In genomic region chr9:35729101-35729500, GRCh38 we compare ENCODE assay signal across 9 cellular contexts. TPM values are rescaled to one million over a fixed set of nuclear protein-coding genes. Genes with fewer than 3 reads are reported as not detected.
A peak's percentile ranks its signal among the peaks of the same experiment; 100 is the strongest.
DNase-seq lines count a peak whose midpoint lies in the region; ATAC-seq and TF ChIP-seq lines count a peak whose summit lies in the region.
"Had no signal": no experiment of that assay in that cellular context is flagged by ENCODE, and none has a peak within 500 bp of the region (broad histone marks: within the 10 kb centered on the region; RNA-seq: fewer than 3 reads in every experiment).

No MANE protein-coding gene starts in this region.

- ATAC-seq in heart right ventricle, result no peak
- ATAC-seq in left cardiac atrium, result no peak

- H3K36me3 ChIP-seq in heart right ventricle, result peaks cover 0 to 41% (median 11%) of the 10 kb centered on the region in 9 donors
- H3K36me3 ChIP-seq in colonic mucosa, result peaks cover 9% of the 10 kb centered on the region
- H3K36me3 ChIP-seq in mesodermal cell (ENCODE audit: control insufficient read depth, insufficient read depth, low read length), result peaks cover 34% of the 10 kb centered on the region
- H3K36me3 ChIP-seq in urinary bladder (ENCODE audit: insufficient read depth), result no peaks in the 10 kb centered on the region

- peak overlapping the region in 9 of 10 donors; percentile 60 to 99 (median 99) for H3K27ac ChIP-seq in heart right ventricle
- peak overlapping the region; percentile 97 for H3K27ac ChIP-seq in colonic mucosa
- H3K27ac ChIP-seq in mesodermal cell (ENCODE audit: low read depth, low read length, severe bottlenecking), result peak overlapping the region; percentile 91
- H3K27ac ChIP-seq in urinary bladder (ENCODE audit: low read depth), result no peak overlapping the region

- WGBS in heart right ventricle, 2 donors, result 42 to 54% methylated on average over 3 of the region's 3 CpGs
- 79 to 84% methylated on average over 2 to 3 of the region's 3 CpGs for WGBS in mesodermal cell (ENCODE audit: insufficient coverage in 2 of 2), 2 experiments
- WGBS in urinary bladder, result 33% methylated on average over 3 of the region's 3 CpGs

- intact Hi-C loops in heart right ventricle (cut with DNase I) (loop anchor here in 8 of 10 donors (2.0 to 10.0 kb wide), 7 partner anchors 37 to 127 kb away; partner anchors contain the start of genes ARHGEF39 (in 2 of the 8), CCDC107 (in 2 of the 8) and RMRP (in 2 of the 8)), left cardiac atrium (cut with DNase I) (loop anchor here in 1 of 2 donors (2.0 to 5.0 kb wide), 2 partner anchors 37 to 68 kb away; no protein-coding TSS in a partner anchor), colonic mucosa (cut with DNase I) (no loop called here)

- H3K4me3 ChIP-seq in heart right ventricle, result peak overlapping the region in 9 of 10 donors; percentile 23 to 98 (median 88)
- peak overlapping the region; percentile 9 for H3K4me3 ChIP-seq in colonic mucosa
- peak overlapping the region; percentile 94 for H3K4me3 ChIP-seq in mesodermal cell (ENCODE audit: extremely low read depth, insufficient read depth, low read length, poor library complexity, severe bottlenecking)
- peak overlapping the region; percentile 16 for H3K4me3 ChIP-seq in urinary bladder (ENCODE audit: low read depth, low read length)

- TF ChIP-seq CTCF in heart right ventricle (IDR thresholded peaks at IDR 0.05) (no peak), colonic mucosa (IDR thresholded peaks at IDR 0.05) (no peak)

- peak overlapping the region; percentile 27 to 95 for H3K9ac ChIP-seq in colonic mucosa (ENCODE audit: low read depth in 2 of 2, low read length in 2 of 2)

- peaks cover 54 to 76% (median 69%) of the 10 kb centered on the region in 9 donors for H3K4me1 ChIP-seq in heart right ventricle
- peaks cover 14% of the 10 kb centered on the region for H3K4me1 ChIP-seq in colonic mucosa
- peaks cover 46% of the 10 kb centered on the region for H3K4me1 ChIP-seq in mesodermal cell (ENCODE audit: control insufficient read depth, insufficient read depth, low read length, poor library complexity, severe bottlenecking)
- H3K4me1 ChIP-seq in urinary bladder (ENCODE audit: insufficient read depth), result peaks cover 4% of the 10 kb centered on the region

- no peak for DNase-seq in heart right ventricle
- no peak for DNase-seq in left cardiac atrium
- DNase-seq in colonic mucosa, result no peak
- DNase-seq in NCI-H748 treated with DMSO at 0.1 percent for 48 hours (lab: John Stamatoyannopoulos, UW), result no peak
- DNase-seq in cerebellar nuclear complex (lab: John Stamatoyannopoulos, UW), result no peak
- no peak for DNase-seq in retina

- H3K27me3 ChIP-seq in heart right ventricle (no peaks in the 10 kb centered on the region), colonic mucosa (no peaks in the 10 kb centered on the region)

- H3K9me3 ChIP-seq in heart right ventricle (no peaks in the 10 kb centered on the region), colonic mucosa (no peaks in the 10 kb centered on the region), mesodermal cell (ENCODE audit: control insufficient read depth, low read length) (no peaks in the 10 kb centered on the region)

RNA-seq across cellular contexts. Expression of gene TLN1, which starts 2.9 kb away (rescaled TPM):
- total RNA-seq in heart right ventricle, result 100 to 1,000 TPM; 206 to 323 (median 238) TPM
- 100 to 1,000 TPM in 1 of 2 donors, 10 to 100 TPM in 1; 99.6 to 247 TPM for polyA plus RNA-seq in heart right ventricle
- total RNA-seq in left cardiac atrium, result 100 to 1,000 TPM; 301 to 324 TPM
- 100 to 1,000 TPM; 177 to 196 TPM for total RNA-seq in colonic mucosa
- 146 TPM for polyA plus RNA-seq in mesodermal cell (2013, experiment 1 of 2)
- polyA plus RNA-seq in mesodermal cell (2013, experiment 2 of 2), result 113 TPM
- total RNA-seq in urinary bladder, result 154 TPM
- polyA plus RNA-seq in urinary bladder, result 533 TPM

RNA-seq across cellular contexts. Expression of gene CREB3, which starts 3.4 kb away (rescaled TPM):
- total RNA-seq in heart right ventricle (10 to 100 TPM; 16.2 to 29.5 (median 20.2) TPM), left cardiac atrium (10 to 100 TPM; 24.6 to 36.2 TPM), colonic mucosa (10 to 100 TPM; 47.9 to 50.8 TPM), urinary bladder (28.2 TPM)
- polyA plus RNA-seq in heart right ventricle (10 to 100 TPM; 24.4 to 39.1 TPM), urinary bladder (50.0 TPM)
- polyA plus RNA-seq in mesodermal cell (2013, experiment 1 of 2), result 34.7 TPM
- polyA plus RNA-seq in mesodermal cell (2013, experiment 2 of 2), result 31.3 TPM

RNA-seq across cellular contexts. Expression of gene GBA2, which starts 19.9 kb away (rescaled TPM):
- total RNA-seq in heart right ventricle (100 to 1,000 TPM in 1 of 10 donors, 10 to 100 TPM in 9; 47.4 to 101 (median 74.7) TPM), left cardiac atrium (10 to 100 TPM; 92.5 to 97.7 TPM), colonic mucosa (100 to 1,000 TPM; 127 to 157 TPM), urinary bladder (36.0 TPM)
- polyA plus RNA-seq in heart right ventricle (100 to 1,000 TPM in 1 of 2 donors, 10 to 100 TPM in 1; 81.9 to 102 TPM), urinary bladder (51.4 TPM)
- polyA plus RNA-seq in mesodermal cell (2013, experiment 1 of 2), result 78.5 TPM
- 58.0 TPM for polyA plus RNA-seq in mesodermal cell (2013, experiment 2 of 2)

RNA-seq across cellular contexts. Expression of gene RGP1, which starts 20.0 kb away (rescaled TPM):
- total RNA-seq in heart right ventricle (10 to 100 TPM; 31.1 to 39.4 (median 34.0) TPM), left cardiac atrium (10 to 100 TPM; 23.6 to 34.6 TPM), colonic mucosa (10 to 100 TPM; 52.0 to 53.9 TPM), urinary bladder (12.1 TPM)
- polyA plus RNA-seq in heart right ventricle (1 to 10 TPM; 8.2 to 9.3 TPM), urinary bladder (16.7 TPM)
- 19.8 TPM for polyA plus RNA-seq in mesodermal cell (2013, experiment 1 of 2)
- 18.2 TPM for polyA plus RNA-seq in mesodermal cell (2013, experiment 2 of 2)

RNA-seq across cellular contexts. Expression of gene MSMP, which starts 25.0 kb away (rescaled TPM):
- under 1 TPM in 1 of 10 donors, not detected in 9; 0.60 TPM for total RNA-seq in heart right ventricle
- polyA plus RNA-seq in heart right ventricle, result under 1 TPM in 1 of 2 donors, not detected in 1; 0.19 TPM
- total RNA-seq in left cardiac atrium, result not detected
- 1 to 10 TPM in 1 of 2 donors, not detected in 1; 2.1 TPM for total RNA-seq in colonic mucosa
- polyA plus RNA-seq in mesodermal cell (2013, experiment 1 of 2), result 1.4 TPM
- not detected for polyA plus RNA-seq in mesodermal cell (2013, experiment 2 of 2)
- total RNA-seq in urinary bladder, result 0.53 TPM
- polyA plus RNA-seq in urinary bladder, result 0.42 TPM
- total RNA-seq: activated CD4-positive, alpha-beta memory T cell treated with anti-CD3 and anti-CD28 coated beads for 36 hours had no signal

Comparison
In these comparisons a context has a peak if more than half of its experiments do, and no peak if none do; other contexts are left out.
1. H3K4me3 ChIP-seq: peak in every context shown above with its lines; median percentile 94 in mesodermal cell; 88 in heart right ventricle; 16 in urinary bladder; 9 in colonic mucosa.